ENCODE assay signal across 9 cellular contexts in genomic region chr2:27561060-27561459, GRCh38. TPM values are rescaled to one million over a fixed set of nuclear protein-coding genes. Genes with fewer than 3 reads are reported as not detected.
"Had no signal": no experiment of that assay in that cellular context is flagged by ENCODE, and none has a peak within 500 bp of the region (broad histone marks: within the 10 kb centered on the region; RNA-seq: fewer than 3 reads in every experiment).

No MANE protein-coding gene starts in this region.

- ATAC-seq: GM12878 had no signal

- H3K4me3 ChIP-seq: GM12878 had no signal

- FAIRE-seq: G401.6, GM12878, GM12891, GM12892, GM18507, GM19239 had no signal

- DNase-seq: GDM1, GF-D8 had no signal

RNA-seq across cellular contexts. Expression of gene ZNF512, which starts 21.8 kb away (rescaled TPM):
- total RNA-seq: G401 had no signal
